ENCODE assay signal across 27 cellular contexts in genomic region chr4:148263127-148263526, GRCh38.
DNase-seq lines count a peak whose midpoint lies in the region; ATAC-seq, FAIRE-seq and TF ChIP-seq lines count a peak whose summit lies in the region.
"Had no signal": no experiment of that assay in that cellular context is flagged by ENCODE, and none has a peak within 500 bp of the region (broad histone marks: within the 10 kb centered on the region; RNA-seq: fewer than 3 reads in every experiment).

No MANE protein-coding gene starts in this region.

- H3K36me3 ChIP-seq in mesenchymal stem cell (ENCODE audit: control insufficient read depth in 1 of 2, insufficient read depth in 2 of 2, low read depth in 1 of 2, low read length in 2 of 2): no peaks in the 10 kb centered on the region
- H3K36me3 ChIP-seq in pancreas: no peaks in the 10 kb centered on the region
- no peaks in the 10 kb centered on the region for H3K36me3 ChIP-seq in ovary
- H3K36me3 ChIP-seq: BE2C, BLaER1 had no signal

- H2AK5ac ChIP-seq in mesenchymal stem cell (ENCODE audit: low read length, severe bottlenecking): peak overlapping the region; percentile 96

- peak overlapping the region in 2 of 3 experiments; percentile 13 to 19 for H3K27ac Mint-ChIP-seq in nephron
- H3K27ac Mint-ChIP-seq: CD14-positive monocyte; CD4-positive, alpha-beta memory T cell; CD4-positive, CD25-positive, alpha-beta regulatory T cell had no signal

- H3K4ac ChIP-seq in mesenchymal stem cell (ENCODE audit: low read depth in 1 of 2, low read length in 2 of 2): no peak overlapping the region

- no peak overlapping the region for H3K18ac ChIP-seq in mesenchymal stem cell (ENCODE audit: low read depth in 1 of 2, low read length in 2 of 2)

- no peak overlapping the region for H3K9ac ChIP-seq in mesenchymal stem cell (ENCODE audit: low read length)
- H3K9ac ChIP-seq: BLaER1 had no signal

- peaks cover 13% of the 10 kb centered on the region for H3K4me1 Mint-ChIP-seq in nephron
- H3K4me1 Mint-ChIP-seq: CD14-positive monocyte had no signal

- no peaks in the 10 kb centered on the region for H3K9me3 ChIP-seq in mesenchymal stem cell (ENCODE audit: control insufficient read depth, low read length)
- no peaks in the 10 kb centered on the region for H3K9me3 ChIP-seq in pancreas
- H3K9me3 ChIP-seq in ovary: no peaks in the 10 kb centered on the region
- H3K9me3 ChIP-seq: BE2C, BLaER1 had no signal

- no peak overlapping the region for H3K4me3 ChIP-seq in mesenchymal stem cell (ENCODE audit: insufficient read depth in 1 of 2, low read depth in 1 of 2, low read length in 2 of 2)
- no peak overlapping the region for H3K4me3 ChIP-seq in pancreas
- H3K4me3 ChIP-seq in ovary: no peak overlapping the region
- H3K4me3 ChIP-seq: BLaER1, GM12878 had no signal

- no peaks in the 10 kb centered on the region for H3K27me3 Mint-ChIP-seq in nephron (ENCODE audit: low read depth)
- H3K27me3 Mint-ChIP-seq: CD4-positive, alpha-beta memory T cell; CD4-positive, CD25-positive, alpha-beta regulatory T cell; CD8-positive, alpha-beta memory T cell had no signal

- H4K91ac ChIP-seq in mesenchymal stem cell (ENCODE audit: low read length): no peak overlapping the region

- 61% methylated on average over 4 of the region's 4 CpGs for WGBS in mesenchymal stem cell
- 35 to 44% methylated on average over 4 of the region's 4 CpGs for WGBS in pancreas, 2 donors
- 90 to 96% (median 95%) methylated on average over 4 of the region's 4 CpGs for WGBS in ovary, 3 donors

- intact Hi-C loops in pancreas (cut with DNase I) (no loop called here), ovary (cut with DNase I) (no loop called here)

- peak; percentile 62 to 81 (median 70) for ATAC-seq in pancreas
- ATAC-seq: GM12878 had no signal

- peak overlapping the region; percentile 77 for H2BK5ac ChIP-seq in mesenchymal stem cell (ENCODE audit: low read depth, low read length, poor library complexity, severe bottlenecking)

- H2BK12ac ChIP-seq in mesenchymal stem cell (ENCODE audit: low read length in 2 of 2): no peak overlapping the region

- H3K79me1 ChIP-seq in mesenchymal stem cell (replicated peaks; ENCODE audit: low read length, poor library complexity, severe bottlenecking): peaks cover 7% of the 10 kb centered on the region

- no peak overlapping the region for H2BK15ac ChIP-seq in mesenchymal stem cell (ENCODE audit: low read depth, poor library complexity, severe bottlenecking)

- no peak for TF ChIP-seq CTCF in nephron (IDR thresholded peaks at IDR 0.05; ENCODE audit: unreplicated experiment in 3 of 3)
- TF ChIP-seq CTCF in pancreas (IDR thresholded peaks at IDR 0.05): no peak
- TF ChIP-seq CTCF in ovary (IDR thresholded peaks at IDR 0.05): no peak

- H2AFZ ChIP-seq in mesenchymal stem cell (ENCODE audit: low read depth, low read length): no peak overlapping the region

- H3K27me3 ChIP-seq in mesenchymal stem cell (ENCODE audit: control insufficient read depth in 1 of 2, insufficient read depth in 1 of 2, low read length in 2 of 2) (no peaks in the 10 kb centered on the region), pancreas (no peaks in the 10 kb centered on the region), ovary (no peaks in the 10 kb centered on the region)
- H3K27me3 ChIP-seq: BE2C, BLaER1 had no signal

- H2BK120ac ChIP-seq in mesenchymal stem cell (ENCODE audit: low read depth, low read length): no peak overlapping the region

- no peak for TF ChIP-seq EP300 in ovary (IDR thresholded peaks at IDR 0.05)

- H3K4me2 ChIP-seq in mesenchymal stem cell (ENCODE audit: low read length, poor library complexity, severe bottlenecking): no peak overlapping the region
- H3K4me2 ChIP-seq: BLaER1 had no signal

- H3K14ac ChIP-seq in mesenchymal stem cell (ENCODE audit: low read length in 2 of 2): no peak overlapping the region

- DNase-seq in mesenchymal stem cell (no peak), pancreas (no peak), putamen (ENCODE audit: low spot score) (no peak), ovary (no peak), amniotic stem cell (lab: John Stamatoyannopoulos, UW) (no peak)
- DNase-seq: 8988T; ACHN; BE2C; C1 segment of cervical spinal cord; CD4-positive, alpha-beta memory T cell; CD4-positive, CD25-positive, alpha-beta regulatory T cell; CD8-positive, alpha-beta memory T cell; COR-L47; DMS 273 treated with DMSO at 0.1 percent for 48 hours; DMS153; DMS53; DMS79; DND-41; EL; GDM1 had no signal

- H3K23ac ChIP-seq in mesenchymal stem cell (ENCODE audit: low read length in 2 of 2): no peak overlapping the region

- no peak overlapping the region for H4K8ac ChIP-seq in mesenchymal stem cell (ENCODE audit: low read length)

- no peak for FAIRE-seq in pancreas (lab: Jason Lieb, UNC)
- FAIRE-seq: A204.1, GM12878, GM12892, GM18507 had no signal

- no peaks in the 10 kb centered on the region for H3K36me3 Mint-ChIP-seq in nephron (ENCODE audit: low read depth)
- H3K36me3 Mint-ChIP-seq: CD14-positive monocyte had no signal

- no peak overlapping the region for H3K4me3 Mint-ChIP-seq in nephron
- H3K4me3 Mint-ChIP-seq: CD14-positive monocyte; CD4-positive, alpha-beta memory T cell; CD4-positive, CD25-positive, alpha-beta regulatory T cell; CD8-positive, alpha-beta memory T cell had no signal

- TF ChIP-seq POLR2A in ovary (IDR thresholded peaks at IDR 0.05): no peak

- no peaks in the 10 kb centered on the region for H3K9me3 Mint-ChIP-seq in nephron

- H3K4me1 ChIP-seq in mesenchymal stem cell (ENCODE audit: control insufficient read depth, insufficient read depth, low read depth, low read length) (peaks cover 15% of the 10 kb centered on the region), pancreas (peaks cover 8 to 19% (median 12%) of the 10 kb centered on the region in 3 donors), ovary (ENCODE audit: insufficient read depth) (no peaks in the 10 kb centered on the region)
- H3K4me1 ChIP-seq: BE2C, BLaER1 had no signal

- H3K27ac ChIP-seq in mesenchymal stem cell (ENCODE audit: low read length, poor library complexity, severe bottlenecking): no peak overlapping the region
- peak overlapping the region in 1 of 4 donors; percentile 49 for H3K27ac ChIP-seq in pancreas
- no peak overlapping the region for H3K27ac ChIP-seq in ovary
- H3K27ac ChIP-seq: BLaER1 had no signal
